Comparison of ENCODE assay signal across 19 cellular contexts in genomic region chr13:110266983-110267382, GRCh38. TPM values are rescaled to one million over a fixed set of nuclear protein-coding genes. Genes with fewer than 3 reads are reported as not detected.
DNase-seq lines count a peak whose midpoint lies in the region; ATAC-seq and TF ChIP-seq lines count a peak whose summit lies in the region.
"Had no signal": no experiment of that assay in that cellular context is flagged by ENCODE, and none has a peak within 500 bp of the region (broad histone marks: within the 10 kb centered on the region; RNA-seq: fewer than 3 reads in every experiment).

No MANE protein-coding gene starts in this region.

- H2AFZ ChIP-seq in fibroblast of lung (ENCODE audit: low read length) = no peak overlapping the region

- peaks cover 61% of the 10 kb centered on the region for H3K79me2 ChIP-seq in fibroblast of lung (ENCODE audit: control insufficient read depth, insufficient read depth, low read length)

- H3K9me3 ChIP-seq in right atrium auricular region (no peaks in the 10 kb centered on the region), heart right ventricle (no peaks in the 10 kb centered on the region), fibroblast of lung (ENCODE audit: control insufficient read depth, insufficient read depth, low read depth, low read length) (no peaks in the 10 kb centered on the region)
- H3K9me3 ChIP-seq: breast epithelium, ovary had no signal

- no peak overlapping the region for H3K27ac ChIP-seq in right atrium auricular region
- peak overlapping the region in 5 of 10 donors; percentile 53 to 82 (median 61) for H3K27ac ChIP-seq in heart right ventricle
- H3K27ac ChIP-seq in fibroblast of lung (ENCODE audit: insufficient read depth, low read length) = peak overlapping the region; percentile 11
- H3K27ac ChIP-seq: ovary had no signal

- ATAC-seq in heart right ventricle (no peak), HG02884 (IDR thresholded peaks at IDR 0.05; ENCODE audit: unreplicated experiment) (no peak), HG02588 (IDR thresholded peaks at IDR 0.05; ENCODE audit: unreplicated experiment) (no peak)
- ATAC-seq: HCT116; stimulated activated memory B cell treated with anti-CD40 and anti-IgM and Interleukin-4, amounts not matched to agents 10 μg/mL and 1 μg/mL and 100 μg/mL, for 72 hours had no signal

- H3K4me1 Mint-ChIP-seq in neural crest cell = peaks cover 54% of the 10 kb centered on the region
- H3K4me1 Mint-ChIP-seq in activated T-cell treated with anti-CD3 and anti-CD28 coated beads, Interleukin-2, amount 50 U/mL, for 24 hours (ENCODE audit: low read depth) = no peaks in the 10 kb centered on the region
- H3K4me1 Mint-ChIP-seq: activated naive CD8-positive, alpha-beta T cell treated with anti-CD3 and anti-CD28 coated beads for 36 hours; stimulated activated memory B cell treated with anti-CD40 and anti-IgM and Interleukin-4, amounts not matched to agents 10 μg/mL and 1 μg/mL and 100 μg/mL, for 72 hours had no signal

- WGBS in heart right ventricle, 2 donors = 50 to 67% methylated on average over 10 of the region's 10 CpGs

- no peaks in the 10 kb centered on the region for H3K27me3 Mint-ChIP-seq in neural crest cell (ENCODE audit: low read depth)
- peaks cover 35% of the 10 kb centered on the region for H3K27me3 Mint-ChIP-seq in activated T-cell treated with anti-CD3 and anti-CD28 coated beads, Interleukin-2, amount 50 U/mL, for 24 hours

- no peaks in the 10 kb centered on the region for H3K9me3 Mint-ChIP-seq in neural crest cell
- no peaks in the 10 kb centered on the region for H3K9me3 Mint-ChIP-seq in activated T-cell treated with anti-CD3 and anti-CD28 coated beads, Interleukin-2, amount 50 U/mL, for 24 hours
- H3K9me3 Mint-ChIP-seq: activated naive CD8-positive, alpha-beta T cell treated with anti-CD3 and anti-CD28 coated beads for 36 hours; stimulated activated memory B cell treated with anti-CD40 and anti-IgM and Interleukin-4, amounts not matched to agents 10 μg/mL and 1 μg/mL and 100 μg/mL, for 72 hours had no signal

- intact Hi-C loops in heart right ventricle (cut with DNase I) = loop anchor here in 2 of 10 donors (5.0 kb wide), 1 partner anchor 35 kb away; no protein-coding TSS in a partner anchor

- peak overlapping the region; percentile 96 for H3K27ac Mint-ChIP-seq in neural crest cell (ENCODE audit: unreplicated experiment)
- no peak overlapping the region for H3K27ac Mint-ChIP-seq in activated T-cell treated with anti-CD3 and anti-CD28 coated beads, Interleukin-2, amount 50 U/mL, for 24 hours
- H3K27ac Mint-ChIP-seq: activated naive CD8-positive, alpha-beta T cell treated with anti-CD3 and anti-CD28 coated beads for 36 hours; stimulated activated memory B cell treated with anti-CD40 and anti-IgM and Interleukin-4, amounts not matched to agents 10 μg/mL and 1 μg/mL and 100 μg/mL, for 72 hours had no signal

- H3K4me3 ChIP-seq in right atrium auricular region (no peak overlapping the region), heart right ventricle (peak overlapping the region in 1 of 10 donors; percentile 19), fibroblast of lung (replicated peaks in 1 of 4; ENCODE audit: control extremely low read depth in 1 of 4, insufficient read depth in 1 of 4, low read depth in 3 of 4, low read length in 4 of 4) (no peak overlapping the region)
- H3K4me3 ChIP-seq: ovary had no signal

- H3K4me1 ChIP-seq in right atrium auricular region (peaks cover 0 to 92% of the 10 kb centered on the region in 2 donors), heart right ventricle (peaks cover 33 to 100% (median 92%) of the 10 kb centered on the region in 9 donors), fibroblast of lung (ENCODE audit: control insufficient read depth, extremely low read depth, insufficient read depth, low read length) (peaks cover 33% of the 10 kb centered on the region)

- no peaks in the 10 kb centered on the region for H4K20me1 ChIP-seq in fibroblast of lung (ENCODE audit: control insufficient read depth, extremely low read depth, insufficient read depth, low read length)

- H3K27me3 ChIP-seq in right atrium auricular region = no peaks in the 10 kb centered on the region
- H3K27me3 ChIP-seq in heart right ventricle = no peaks in the 10 kb centered on the region
- no peaks in the 10 kb centered on the region for H3K27me3 ChIP-seq in fibroblast of lung (ENCODE audit: control insufficient read depth, insufficient read depth, low read length)
- H3K27me3 ChIP-seq: breast epithelium, ovary had no signal

- DNase-seq in right atrium auricular region (ENCODE audit: low spot score) = peak; percentile 54
- DNase-seq in heart right ventricle = no peak
- no peak for DNase-seq in fibroblast of lung (ENCODE audit: low read depth in 2 of 2)
- DNase-seq in neural crest cell (ENCODE audit: low read depth, low spot score) = no peak
- DNase-seq in ureter (ENCODE audit: low spot score) = peak; percentile 34
- no peak for DNase-seq in activated T-cell treated with anti-CD3 and anti-CD28 coated beads, Interleukin-2, amount 50 U/mL, for 24 hours
- DNase-seq: activated CD4-positive, alpha-beta T cell treated with anti-CD3 and anti-CD28 coated beads, Interleukin-2, amount 50 U/mL, for 48 hours; activated naive CD8-positive, alpha-beta T cell treated with anti-CD3 and anti-CD28 coated beads for 36 hours; C1 segment of cervical spinal cord; DMS 273 treated with DMSO at 0.1 percent for 48 hours; GF-D8; left cardiac atrium; NCI-H187 treated with DMSO at 0.1 percent for 48 hours; ovary had no signal

- no peaks in the 10 kb centered on the region for H3K36me3 ChIP-seq in right atrium auricular region
- peaks cover 0 to 18% (median 0%) of the 10 kb centered on the region in 9 donors for H3K36me3 ChIP-seq in heart right ventricle
- no peaks in the 10 kb centered on the region for H3K36me3 ChIP-seq in fibroblast of lung (ENCODE audit: control insufficient read depth, insufficient read depth, low read length)
- H3K36me3 ChIP-seq: breast epithelium, ovary had no signal

- TF ChIP-seq CTCF in right atrium auricular region (IDR thresholded peaks at IDR 0.05) (no peak), heart right ventricle (IDR thresholded peaks at IDR 0.05) (no peak), fibroblast of lung (conservative IDR thresholded peaks at IDR 0.05 in 1 of 2, IDR thresholded peaks at IDR 0.05 in 1 of 2; ENCODE audit: low read depth in 1 of 2, low read length in 2 of 2) (no peak), neural crest cell (conservative IDR thresholded peaks at IDR 0.05) (no peak)

- no peak overlapping the region for H3K4me3 Mint-ChIP-seq in neural crest cell
- no peak overlapping the region for H3K4me3 Mint-ChIP-seq in activated T-cell treated with anti-CD3 and anti-CD28 coated beads, Interleukin-2, amount 50 U/mL, for 24 hours
- H3K4me3 Mint-ChIP-seq: activated naive CD8-positive, alpha-beta T cell treated with anti-CD3 and anti-CD28 coated beads for 36 hours; stimulated activated memory B cell treated with anti-CD40 and anti-IgM and Interleukin-4, amounts not matched to agents 10 μg/mL and 1 μg/mL and 100 μg/mL, for 72 hours had no signal

- H3K9ac ChIP-seq in fibroblast of lung (ENCODE audit: insufficient read depth, low read length) = no peak overlapping the region

- H3K4me2 ChIP-seq in fibroblast of lung (ENCODE audit: extremely low read depth, insufficient read depth, low read length) = no peak overlapping the region

- no peaks in the 10 kb centered on the region for H3K36me3 Mint-ChIP-seq in neural crest cell (ENCODE audit: low read depth)
- no peaks in the 10 kb centered on the region for H3K36me3 Mint-ChIP-seq in activated T-cell treated with anti-CD3 and anti-CD28 coated beads, Interleukin-2, amount 50 U/mL, for 24 hours (ENCODE audit: low read depth)
- H3K36me3 Mint-ChIP-seq: activated naive CD8-positive, alpha-beta T cell treated with anti-CD3 and anti-CD28 coated beads for 36 hours; stimulated activated memory B cell treated with anti-CD40 and anti-IgM and Interleukin-4, amounts not matched to agents 10 μg/mL and 1 μg/mL and 100 μg/mL, for 72 hours had no signal

RNA-seq across cellular contexts. Expression of gene COL4A1, which starts 40.0 kb away (rescaled TPM):
- 100 to 1,000 TPM; 140 to 201 TPM for total RNA-seq in right atrium auricular region
- total RNA-seq in heart right ventricle = 100 to 1,000 TPM in 7 of 10 donors, 10 to 100 TPM in 3; 96.3 to 342 (median 147) TPM
- 100 to 1,000 TPM in 1 of 2 donors, 10 to 100 TPM in 1; 83.3 to 234 TPM for polyA plus RNA-seq in heart right ventricle
- 34.0 and 57.5 TPM in 2 replicates for total RNA-seq in fibroblast of lung
- polyA plus RNA-seq in fibroblast of lung = 18.4 and 607 TPM in 2 replicates
- 19.5 and 691 TPM in 2 replicates for polyA plus RNA-seq in fibroblast of lung (2012)
- polyA minus RNA-seq in fibroblast of lung (ENCODE audit: low replicate concordance) = 30.9 and 567 TPM in 2 replicates
- 65.5 and 67.9 TPM in 2 replicates for total RNA-seq in neural crest cell
- 144 TPM for total RNA-seq in ureter
- total RNA-seq: activated naive CD8-positive, alpha-beta T cell treated with anti-CD3 and anti-CD28 coated beads for 36 hours had no signal

RNA-seq across cellular contexts. Expression of gene COL4A2, which starts 40.1 kb away (rescaled TPM):
- total RNA-seq in right atrium auricular region = 100 to 1,000 TPM; 141 to 153 TPM
- 100 to 1,000 TPM in 7 of 10 donors, 10 to 100 TPM in 3; 81.7 to 301 (median 128) TPM for total RNA-seq in heart right ventricle
- polyA plus RNA-seq in heart right ventricle = 100 to 1,000 TPM; 111 to 265 TPM
- 93.1 and 123 TPM in 2 replicates for total RNA-seq in fibroblast of lung
- 43.8 and 463 TPM in 2 replicates for polyA plus RNA-seq in fibroblast of lung
- polyA plus RNA-seq in fibroblast of lung (2012) = 52.1 and 712 TPM in 2 replicates
- polyA minus RNA-seq in fibroblast of lung (ENCODE audit: low replicate concordance) = 56.9 and 841 TPM in 2 replicates
- 159 and 164 TPM in 2 replicates for total RNA-seq in neural crest cell
- total RNA-seq in ureter = 227 TPM
- total RNA-seq: activated naive CD8-positive, alpha-beta T cell treated with anti-CD3 and anti-CD28 coated beads for 36 hours had no signal

Comparison
In these comparisons a context has a peak if more than half of its experiments do, and no peak if none do; other contexts are left out.
1. DNase-seq: peak in right atrium auricular region (single experiment) and ureter (single experiment); none in heart right ventricle (0 of 2), fibroblast of lung (0 of 2), neural crest cell (single experiment) and activated T-cell treated with anti-CD3 and anti-CD28 coated beads, Interleukin-2, amount 50 U/mL, for 24 hours (single experiment).